Comparison of ENCODE assay signal across 1 cellular context in the genomic region with DNA sequence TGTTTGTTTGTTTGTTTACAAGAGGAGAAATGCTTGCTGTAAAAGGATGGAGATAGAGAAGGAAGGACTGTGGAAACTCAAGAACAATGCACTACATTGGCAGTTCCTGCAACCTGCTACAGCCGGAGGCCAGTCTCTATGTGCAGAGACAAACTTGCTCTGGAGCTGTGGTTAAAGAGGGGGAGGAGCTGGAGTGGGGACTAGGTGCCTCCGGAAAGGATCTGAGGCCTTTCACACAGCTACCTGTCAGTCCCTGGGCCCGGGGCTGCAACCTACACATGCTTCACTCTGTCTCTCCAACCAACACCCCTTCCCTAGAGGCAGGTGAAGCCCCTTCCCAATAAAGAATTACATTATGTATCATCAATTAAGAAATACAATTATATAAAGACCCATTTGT.
TF ChIP-seq lines count a peak whose summit lies in the region.

No MANE protein-coding gene starts in this region.

TF ChIP-seq in HepG2, 621 proteins besides CTCF, POLR2A, EP300 and RAD21 (continued from another document and continues in another):
- TF ChIP-seq, protein P1, sequence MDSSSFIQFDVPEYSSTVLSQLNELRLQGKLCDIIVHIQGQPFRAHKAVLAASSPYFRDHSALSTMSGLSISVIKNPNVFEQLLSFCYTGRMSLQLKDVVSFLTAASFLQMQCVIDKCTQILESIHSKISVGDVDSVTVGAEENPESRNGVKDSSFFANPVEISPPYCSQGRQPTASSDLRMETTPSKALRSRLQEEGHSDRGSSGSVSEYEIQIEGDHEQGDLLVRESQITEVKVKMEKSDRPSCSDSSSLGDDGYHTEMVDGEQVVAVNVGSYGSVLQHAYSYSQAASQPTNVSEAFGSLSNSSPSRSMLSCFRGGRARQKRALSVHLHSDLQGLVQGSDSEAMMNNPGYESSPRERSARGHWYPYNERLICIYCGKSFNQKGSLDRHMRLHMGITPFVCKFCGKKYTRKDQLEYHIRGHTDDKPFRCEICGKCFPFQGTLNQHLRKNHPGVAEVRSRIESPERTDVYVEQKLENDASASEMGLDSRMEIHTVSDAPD (CRISPR knock-in tag; IDR thresholded peaks at IDR 0.05) = no peak
- no peak for TF ChIP-seq TP53 (CRISPR knock-in tag; conservative IDR thresholded peaks at IDR 0.05)
- TF ChIP-seq, protein P2, sequence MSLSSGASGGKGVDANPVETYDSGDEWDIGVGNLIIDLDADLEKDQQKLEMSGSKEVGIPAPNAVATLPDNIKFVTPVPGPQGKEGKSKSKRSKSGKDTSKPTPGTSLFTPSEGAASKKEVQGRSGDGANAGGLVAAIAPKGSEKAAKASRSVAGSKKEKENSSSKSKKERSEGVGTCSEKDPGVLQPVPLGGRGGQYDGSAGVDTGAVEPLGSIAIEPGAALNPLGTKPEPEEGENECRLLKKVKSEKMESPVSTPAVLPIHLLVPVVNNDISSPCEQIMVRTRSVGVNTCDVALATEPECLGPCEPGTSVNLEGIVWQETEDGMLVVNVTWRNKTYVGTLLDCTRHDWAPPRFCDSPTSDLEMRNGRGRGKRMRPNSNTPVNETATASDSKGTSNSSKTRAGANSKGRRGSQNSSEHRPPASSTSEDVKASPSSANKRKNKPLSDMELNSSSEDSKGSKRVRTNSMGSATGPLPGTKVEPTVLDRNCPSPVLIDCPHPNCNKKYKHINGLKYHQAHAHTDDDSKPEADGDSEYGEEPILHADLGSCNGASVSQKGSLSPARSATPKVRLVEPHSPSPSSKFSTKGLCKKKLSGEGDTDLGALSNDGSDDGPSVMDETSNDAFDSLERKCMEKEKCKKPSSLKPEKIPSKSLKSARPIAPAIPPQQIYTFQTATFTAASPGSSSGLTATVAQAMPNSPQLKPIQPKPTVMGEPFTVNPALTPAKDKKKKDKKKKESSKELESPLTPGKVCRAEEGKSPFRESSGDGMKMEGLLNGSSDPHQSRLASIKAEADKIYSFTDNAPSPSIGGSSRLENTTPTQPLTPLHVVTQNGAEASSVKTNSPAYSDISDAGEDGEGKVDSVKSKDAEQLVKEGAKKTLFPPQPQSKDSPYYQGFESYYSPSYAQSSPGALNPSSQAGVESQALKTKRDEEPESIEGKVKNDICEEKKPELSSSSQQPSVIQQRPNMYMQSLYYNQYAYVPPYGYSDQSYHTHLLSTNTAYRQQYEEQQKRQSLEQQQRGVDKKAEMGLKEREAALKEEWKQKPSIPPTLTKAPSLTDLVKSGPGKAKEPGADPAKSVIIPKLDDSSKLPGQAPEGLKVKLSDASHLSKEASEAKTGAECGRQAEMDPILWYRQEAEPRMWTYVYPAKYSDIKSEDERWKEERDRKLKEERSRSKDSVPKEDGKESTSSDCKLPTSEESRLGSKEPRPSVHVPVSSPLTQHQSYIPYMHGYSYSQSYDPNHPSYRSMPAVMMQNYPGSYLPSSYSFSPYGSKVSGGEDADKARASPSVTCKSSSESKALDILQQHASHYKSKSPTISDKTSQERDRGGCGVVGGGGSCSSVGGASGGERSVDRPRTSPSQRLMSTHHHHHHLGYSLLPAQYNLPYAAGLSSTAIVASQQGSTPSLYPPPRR (CRISPR knock-in tag; IDR thresholded peaks at IDR 0.05; ENCODE audit: borderline replicate concordance) = peak; percentile 33; the same call in 1 of the 2 replicates
- no peak for TF ChIP-seq ZNF20 (CRISPR knock-in tag; IDR thresholded peaks at IDR 0.05)
- TF ChIP-seq ZNF354B (CRISPR knock-in tag; IDR thresholded peaks at IDR 0.05) = no peak
- no peak for TF ChIP-seq RFX3 (CRISPR knock-in tag; IDR thresholded peaks at IDR 0.05)
- TF ChIP-seq ZSCAN29 (CRISPR knock-in tag; conservative IDR thresholded peaks at IDR 0.05) = no peak
- TF ChIP-seq ZNF501 (CRISPR knock-in tag; IDR thresholded peaks at IDR 0.05) = no peak
- no peak for TF ChIP-seq ZNF510 (CRISPR knock-in tag; IDR thresholded peaks at IDR 0.05; ENCODE audit: low read depth)
- TF ChIP-seq ZNF296 (CRISPR knock-in tag; conservative IDR thresholded peaks at IDR 0.05) = no peak
- TF ChIP-seq, protein P3, sequence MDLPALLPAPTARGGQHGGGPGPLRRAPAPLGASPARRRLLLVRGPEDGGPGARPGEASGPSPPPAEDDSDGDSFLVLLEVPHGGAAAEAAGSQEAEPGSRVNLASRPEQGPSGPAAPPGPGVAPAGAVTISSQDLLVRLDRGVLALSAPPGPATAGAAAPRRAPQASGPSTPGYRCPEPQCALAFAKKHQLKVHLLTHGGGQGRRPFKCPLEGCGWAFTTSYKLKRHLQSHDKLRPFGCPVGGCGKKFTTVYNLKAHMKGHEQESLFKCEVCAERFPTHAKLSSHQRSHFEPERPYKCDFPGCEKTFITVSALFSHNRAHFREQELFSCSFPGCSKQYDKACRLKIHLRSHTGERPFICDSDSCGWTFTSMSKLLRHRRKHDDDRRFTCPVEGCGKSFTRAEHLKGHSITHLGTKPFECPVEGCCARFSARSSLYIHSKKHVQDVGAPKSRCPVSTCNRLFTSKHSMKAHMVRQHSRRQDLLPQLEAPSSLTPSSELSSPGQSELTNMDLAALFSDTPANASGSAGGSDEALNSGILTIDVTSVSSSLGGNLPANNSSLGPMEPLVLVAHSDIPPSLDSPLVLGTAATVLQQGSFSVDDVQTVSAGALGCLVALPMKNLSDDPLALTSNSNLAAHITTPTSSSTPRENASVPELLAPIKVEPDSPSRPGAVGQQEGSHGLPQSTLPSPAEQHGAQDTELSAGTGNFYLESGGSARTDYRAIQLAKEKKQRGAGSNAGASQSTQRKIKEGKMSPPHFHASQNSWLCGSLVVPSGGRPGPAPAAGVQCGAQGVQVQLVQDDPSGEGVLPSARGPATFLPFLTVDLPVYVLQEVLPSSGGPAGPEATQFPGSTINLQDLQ (CRISPR knock-in tag; IDR thresholded peaks at IDR 0.05) = no peak
- TF ChIP-seq, protein P4, sequence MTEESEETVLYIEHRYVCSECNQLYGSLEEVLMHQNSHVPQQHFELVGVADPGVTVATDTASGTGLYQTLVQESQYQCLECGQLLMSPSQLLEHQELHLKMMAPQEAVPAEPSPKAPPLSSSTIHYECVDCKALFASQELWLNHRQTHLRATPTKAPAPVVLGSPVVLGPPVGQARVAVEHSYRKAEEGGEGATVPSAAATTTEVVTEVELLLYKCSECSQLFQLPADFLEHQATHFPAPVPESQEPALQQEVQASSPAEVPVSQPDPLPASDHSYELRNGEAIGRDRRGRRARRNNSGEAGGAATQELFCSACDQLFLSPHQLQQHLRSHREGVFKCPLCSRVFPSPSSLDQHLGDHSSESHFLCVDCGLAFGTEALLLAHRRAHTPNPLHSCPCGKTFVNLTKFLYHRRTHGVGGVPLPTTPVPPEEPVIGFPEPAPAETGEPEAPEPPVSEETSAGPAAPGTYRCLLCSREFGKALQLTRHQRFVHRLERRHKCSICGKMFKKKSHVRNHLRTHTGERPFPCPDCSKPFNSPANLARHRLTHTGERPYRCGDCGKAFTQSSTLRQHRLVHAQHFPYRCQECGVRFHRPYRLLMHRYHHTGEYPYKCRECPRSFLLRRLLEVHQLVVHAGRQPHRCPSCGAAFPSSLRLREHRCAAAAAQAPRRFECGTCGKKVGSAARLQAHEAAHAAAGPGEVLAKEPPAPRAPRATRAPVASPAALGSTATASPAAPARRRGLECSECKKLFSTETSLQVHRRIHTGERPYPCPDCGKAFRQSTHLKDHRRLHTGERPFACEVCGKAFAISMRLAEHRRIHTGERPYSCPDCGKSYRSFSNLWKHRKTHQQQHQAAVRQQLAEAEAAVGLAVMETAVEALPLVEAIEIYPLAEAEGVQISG (CRISPR knock-in tag; IDR thresholded peaks at IDR 0.05) = 0 out of 2 replicates have a peak, but pooled peaks have one; percentile 32
- TF ChIP-seq PHF20 (CRISPR knock-in tag; IDR thresholded peaks at IDR 0.05) = no peak
- no peak for TF ChIP-seq SMAD3 (CRISPR knock-in tag; IDR thresholded peaks at IDR 0.05)
- TF ChIP-seq ZNF891 (CRISPR knock-in tag; IDR thresholded peaks at IDR 0.05) = no peak
- TF ChIP-seq ZNF383 (CRISPR knock-in tag; IDR thresholded peaks at IDR 0.05; ENCODE audit: borderline replicate concordance) = no peak
- no peak for TF ChIP-seq ZNF446 (CRISPR knock-in tag; IDR thresholded peaks at IDR 0.05)
- TF ChIP-seq, protein P5, sequence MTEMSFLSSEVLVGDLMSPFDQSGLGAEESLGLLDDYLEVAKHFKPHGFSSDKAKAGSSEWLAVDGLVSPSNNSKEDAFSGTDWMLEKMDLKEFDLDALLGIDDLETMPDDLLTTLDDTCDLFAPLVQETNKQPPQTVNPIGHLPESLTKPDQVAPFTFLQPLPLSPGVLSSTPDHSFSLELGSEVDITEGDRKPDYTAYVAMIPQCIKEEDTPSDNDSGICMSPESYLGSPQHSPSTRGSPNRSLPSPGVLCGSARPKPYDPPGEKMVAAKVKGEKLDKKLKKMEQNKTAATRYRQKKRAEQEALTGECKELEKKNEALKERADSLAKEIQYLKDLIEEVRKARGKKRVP (CRISPR knock-in tag; IDR thresholded peaks at IDR 0.05) = no peak
- TF ChIP-seq, protein P6, sequence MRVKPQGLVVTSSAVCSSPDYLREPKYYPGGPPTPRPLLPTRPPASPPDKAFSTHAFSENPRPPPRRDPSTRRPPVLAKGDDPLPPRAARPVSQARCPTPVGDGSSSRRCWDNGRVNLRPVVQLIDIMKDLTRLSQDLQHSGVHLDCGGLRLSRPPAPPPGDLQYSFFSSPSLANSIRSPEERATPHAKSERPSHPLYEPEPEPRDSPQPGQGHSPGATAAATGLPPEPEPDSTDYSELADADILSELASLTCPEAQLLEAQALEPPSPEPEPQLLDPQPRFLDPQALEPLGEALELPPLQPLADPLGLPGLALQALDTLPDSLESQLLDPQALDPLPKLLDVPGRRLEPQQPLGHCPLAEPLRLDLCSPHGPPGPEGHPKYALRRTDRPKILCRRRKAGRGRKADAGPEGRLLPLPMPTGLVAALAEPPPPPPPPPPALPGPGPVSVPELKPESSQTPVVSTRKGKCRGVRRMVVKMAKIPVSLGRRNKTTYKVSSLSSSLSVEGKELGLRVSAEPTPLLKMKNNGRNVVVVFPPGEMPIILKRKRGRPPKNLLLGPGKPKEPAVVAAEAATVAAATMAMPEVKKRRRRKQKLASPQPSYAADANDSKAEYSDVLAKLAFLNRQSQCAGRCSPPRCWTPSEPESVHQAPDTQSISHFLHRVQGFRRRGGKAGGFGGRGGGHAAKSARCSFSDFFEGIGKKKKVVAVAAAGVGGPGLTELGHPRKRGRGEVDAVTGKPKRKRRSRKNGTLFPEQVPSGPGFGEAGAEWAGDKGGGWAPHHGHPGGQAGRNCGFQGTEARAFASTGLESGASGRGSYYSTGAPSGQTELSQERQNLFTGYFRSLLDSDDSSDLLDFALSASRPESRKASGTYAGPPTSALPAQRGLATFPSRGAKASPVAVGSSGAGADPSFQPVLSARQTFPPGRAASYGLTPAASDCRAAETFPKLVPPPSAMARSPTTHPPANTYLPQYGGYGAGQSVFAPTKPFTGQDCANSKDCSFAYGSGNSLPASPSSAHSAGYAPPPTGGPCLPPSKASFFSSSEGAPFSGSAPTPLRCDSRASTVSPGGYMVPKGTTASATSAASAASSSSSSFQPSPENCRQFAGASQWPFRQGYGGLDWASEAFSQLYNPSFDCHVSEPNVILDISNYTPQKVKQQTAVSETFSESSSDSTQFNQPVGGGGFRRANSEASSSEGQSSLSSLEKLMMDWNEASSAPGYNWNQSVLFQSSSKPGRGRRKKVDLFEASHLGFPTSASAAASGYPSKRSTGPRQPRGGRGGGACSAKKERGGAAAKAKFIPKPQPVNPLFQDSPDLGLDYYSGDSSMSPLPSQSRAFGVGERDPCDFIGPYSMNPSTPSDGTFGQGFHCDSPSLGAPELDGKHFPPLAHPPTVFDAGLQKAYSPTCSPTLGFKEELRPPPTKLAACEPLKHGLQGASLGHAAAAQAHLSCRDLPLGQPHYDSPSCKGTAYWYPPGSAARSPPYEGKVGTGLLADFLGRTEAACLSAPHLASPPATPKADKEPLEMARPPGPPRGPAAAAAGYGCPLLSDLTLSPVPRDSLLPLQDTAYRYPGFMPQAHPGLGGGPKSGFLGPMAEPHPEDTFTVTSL (CRISPR knock-in tag; IDR thresholded peaks at IDR 0.05; ENCODE audit: borderline replicate concordance) = no peak
- no peak for TF ChIP-seq KLF11 (CRISPR knock-in tag; IDR thresholded peaks at IDR 0.05)
- TF ChIP-seq ZNF766 (CRISPR knock-in tag; IDR thresholded peaks at IDR 0.05; ENCODE audit: borderline replicate concordance) = no peak
- TF ChIP-seq ZNF569 (CRISPR knock-in tag; IDR thresholded peaks at IDR 0.05; ENCODE audit: borderline replicate concordance) = no peak
- TF ChIP-seq ZNF3 (CRISPR knock-in tag; IDR thresholded peaks at IDR 0.05) = no peak
- TF ChIP-seq, protein P7, sequence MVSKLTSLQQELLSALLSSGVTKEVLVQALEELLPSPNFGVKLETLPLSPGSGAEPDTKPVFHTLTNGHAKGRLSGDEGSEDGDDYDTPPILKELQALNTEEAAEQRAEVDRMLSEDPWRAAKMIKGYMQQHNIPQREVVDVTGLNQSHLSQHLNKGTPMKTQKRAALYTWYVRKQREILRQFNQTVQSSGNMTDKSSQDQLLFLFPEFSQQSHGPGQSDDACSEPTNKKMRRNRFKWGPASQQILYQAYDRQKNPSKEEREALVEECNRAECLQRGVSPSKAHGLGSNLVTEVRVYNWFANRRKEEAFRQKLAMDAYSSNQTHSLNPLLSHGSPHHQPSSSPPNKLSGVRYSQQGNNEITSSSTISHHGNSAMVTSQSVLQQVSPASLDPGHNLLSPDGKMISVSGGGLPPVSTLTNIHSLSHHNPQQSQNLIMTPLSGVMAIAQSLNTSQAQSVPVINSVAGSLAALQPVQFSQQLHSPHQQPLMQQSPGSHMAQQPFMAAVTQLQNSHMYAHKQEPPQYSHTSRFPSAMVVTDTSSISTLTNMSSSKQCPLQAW (CRISPR knock-in tag; IDR thresholded peaks at IDR 0.05) = no peak
- no peak for TF ChIP-seq ZFP82 (CRISPR knock-in tag; IDR thresholded peaks at IDR 0.05; ENCODE audit: borderline replicate concordance)
- TF ChIP-seq, protein P8, sequence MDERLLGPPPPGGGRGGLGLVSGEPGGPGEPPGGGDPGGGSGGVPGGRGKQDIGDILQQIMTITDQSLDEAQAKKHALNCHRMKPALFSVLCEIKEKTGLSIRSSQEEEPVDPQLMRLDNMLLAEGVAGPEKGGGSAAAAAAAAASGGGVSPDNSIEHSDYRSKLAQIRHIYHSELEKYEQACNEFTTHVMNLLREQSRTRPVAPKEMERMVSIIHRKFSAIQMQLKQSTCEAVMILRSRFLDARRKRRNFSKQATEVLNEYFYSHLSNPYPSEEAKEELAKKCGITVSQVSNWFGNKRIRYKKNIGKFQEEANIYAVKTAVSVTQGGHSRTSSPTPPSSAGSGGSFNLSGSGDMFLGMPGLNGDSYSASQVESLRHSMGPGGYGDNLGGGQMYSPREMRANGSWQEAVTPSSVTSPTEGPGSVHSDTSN (CRISPR knock-in tag; IDR thresholded peaks at IDR 0.05) = no peak
- no peak for TF ChIP-seq RNF2 (conservative IDR thresholded peaks at IDR 0.05; ENCODE audit: low read depth)
- TF ChIP-seq MED13 (CRISPR knock-in tag; IDR thresholded peaks at IDR 0.05) = no peak
- peak; percentile 58 for TF ChIP-seq HMG20A (CRISPR knock-in tag; IDR thresholded peaks at IDR 0.05; ENCODE audit: borderline replicate concordance)
- TF ChIP-seq, protein P9, sequence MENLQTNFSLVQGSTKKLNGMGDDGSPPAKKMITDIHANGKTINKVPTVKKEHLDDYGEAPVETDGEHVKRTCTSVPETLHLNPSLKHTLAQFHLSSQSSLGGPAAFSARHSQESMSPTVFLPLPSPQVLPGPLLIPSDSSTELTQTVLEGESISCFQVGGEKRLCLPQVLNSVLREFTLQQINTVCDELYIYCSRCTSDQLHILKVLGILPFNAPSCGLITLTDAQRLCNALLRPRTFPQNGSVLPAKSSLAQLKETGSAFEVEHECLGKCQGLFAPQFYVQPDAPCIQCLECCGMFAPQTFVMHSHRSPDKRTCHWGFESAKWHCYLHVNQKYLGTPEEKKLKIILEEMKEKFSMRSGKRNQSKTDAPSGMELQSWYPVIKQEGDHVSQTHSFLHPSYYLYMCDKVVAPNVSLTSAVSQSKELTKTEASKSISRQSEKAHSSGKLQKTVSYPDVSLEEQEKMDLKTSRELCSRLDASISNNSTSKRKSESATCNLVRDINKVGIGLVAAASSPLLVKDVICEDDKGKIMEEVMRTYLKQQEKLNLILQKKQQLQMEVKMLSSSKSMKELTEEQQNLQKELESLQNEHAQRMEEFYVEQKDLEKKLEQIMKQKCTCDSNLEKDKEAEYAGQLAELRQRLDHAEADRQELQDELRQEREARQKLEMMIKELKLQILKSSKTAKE (CRISPR knock-in tag; IDR thresholded peaks at IDR 0.05; ENCODE audit: borderline replicate concordance) = no peak
